In genomic region chr4:80140237-80140636, GRCh38 we compare ENCODE assay signal across 21 cellular contexts. TPM values are rescaled to one million over a fixed set of nuclear protein-coding genes. Genes with fewer than 3 reads are reported as not detected.
DNase-seq lines count a peak whose midpoint lies in the region; ATAC-seq and TF ChIP-seq lines count a peak whose summit lies in the region.
"Had no signal": no experiment of that assay in that cellular context is flagged by ENCODE, and none has a peak within 500 bp of the region (broad histone marks: within the 10 kb centered on the region; RNA-seq: fewer than 3 reads in every experiment).

No MANE protein-coding gene starts in this region.

- CTCF ChIA-PET in activated CD8-positive, alpha-beta memory T cell treated with anti-CD3 and anti-CD28 coated beads, Interleukin-2, amount 10 ng/mL, durations not matched to agents 7 days and 5 days (lab: Charles Lee), result interaction anchor here (0.7 to 6.1 kb wide), 10 partner anchors 13 to 80 kb away, joined by 3 to 65 read pairs (median 6); no protein-coding TSS in a partner anchor
- CTCF ChIA-PET in IMR-90 (lab: Yijun Ruan, JAX), result no interaction called here
- CTCF ChIA-PET in naive thymus-derived CD4-positive, alpha-beta T cell (lab: Charles Lee), result interaction anchor here (1.2 to 6.7 kb wide), 6 partner anchors 9 to 43 kb away, joined by 3 to 52 read pairs (median 12); no protein-coding TSS in a partner anchor

- peak overlapping the region; percentile 12; the same call in 1 of the 2 replicates for H3K23ac ChIP-seq in IMR-90 (ENCODE audit: low read depth, low read length)

- peak overlapping the region; percentile 11; the same call in 1 of the 3 replicates for H2BK15ac ChIP-seq in IMR-90 (ENCODE audit: low read depth, low read length)

- no peaks in the 10 kb centered on the region; the same call in 1 of the 2 replicates for H3K9me2 ChIP-seq in GM23338 (ENCODE audit: insufficient read depth)

- peak overlapping the region; percentile 87 for H3K27ac Mint-ChIP-seq in activated CD8-positive, alpha-beta memory T cell treated with anti-CD3 and anti-CD28 coated beads, Interleukin-2, amount 10 ng/mL, durations not matched to agents 7 days and 5 days
- peak overlapping the region; percentile 83 for H3K27ac Mint-ChIP-seq in activated T-helper 17 cell treated with anti-CD3 and anti-CD28 coated beads, Interleukin-2, amount 50 U/mL, for 72 hours
- peak overlapping the region in 7 of 9 donors; percentile 5 to 88 (median 76) for H3K27ac Mint-ChIP-seq in naive thymus-derived CD4-positive, alpha-beta T cell
- H3K27ac Mint-ChIP-seq in GM23338, result no peak overlapping the region
- H3K27ac Mint-ChIP-seq: endodermal cell, nephron progenitor cell had no signal

- H3K36me3 Mint-ChIP-seq in activated CD8-positive, alpha-beta memory T cell treated with anti-CD3 and anti-CD28 coated beads, Interleukin-2, amount 10 ng/mL, durations not matched to agents 7 days and 5 days, result peaks cover 52% of the 10 kb centered on the region
- no peaks in the 10 kb centered on the region for H3K36me3 Mint-ChIP-seq in activated T-helper 17 cell treated with anti-CD3 and anti-CD28 coated beads, Interleukin-2, amount 50 U/mL, for 72 hours (ENCODE audit: low read depth)
- H3K36me3 Mint-ChIP-seq in naive thymus-derived CD4-positive, alpha-beta T cell, result peaks cover 0 to 23% (median 0%) of the 10 kb centered on the region in 5 donors
- H3K36me3 Mint-ChIP-seq in GM23338 (ENCODE audit: low read depth), result no peaks in the 10 kb centered on the region
- H3K36me3 Mint-ChIP-seq: stimulated activated effector memory CD8-positive, alpha-beta T cell treated with anti-CD3 and anti-CD28 coated beads, Interleukin-12 subunit alpha, Interleukin-12 subunit beta, amount 100 ng/mL, for 72 hours had no signal

- H3K9ac ChIP-seq in IMR-90 (ENCODE audit: low read depth, low read length), result no peak overlapping the region

- H3K4me2 ChIP-seq in IMR-90 (ENCODE audit: low read depth, low read length) (no peak overlapping the region), GM23338 (no peak overlapping the region)

- no peak overlapping the region; the same call in 1 of the 2 replicates for H2BK120ac ChIP-seq in IMR-90 (ENCODE audit: low read depth, low read length)

- TF ChIP-seq CTCF in IMR-90 (conservative IDR thresholded peaks at IDR 0.05; ENCODE audit: low read depth, low read length), result no peak
- no peak for TF ChIP-seq CTCF in GM23338 (conservative IDR thresholded peaks at IDR 0.05; ENCODE audit: low read depth in 2 of 2)

- H3K27me3 ChIP-seq in IMR-90 (ENCODE audit: control insufficient read depth, insufficient read depth, low read length) (no peaks in the 10 kb centered on the region), SJCRH30 (no peaks in the 10 kb centered on the region), GM23338 (ENCODE audit: insufficient read depth) (no peaks in the 10 kb centered on the region)
- H3K27me3 ChIP-seq in naive thymus-derived CD4-positive, alpha-beta T cell (ENCODE audit: control insufficient read depth in 2 of 2, insufficient read depth in 2 of 2, low read length in 2 of 2), result no peaks in the 10 kb centered on the region
- H3K27me3 ChIP-seq: sigmoid colon had no signal

- no peak overlapping the region for H3K4me3 Mint-ChIP-seq in activated CD8-positive, alpha-beta memory T cell treated with anti-CD3 and anti-CD28 coated beads, Interleukin-2, amount 10 ng/mL, durations not matched to agents 7 days and 5 days
- H3K4me3 Mint-ChIP-seq in activated T-helper 17 cell treated with anti-CD3 and anti-CD28 coated beads, Interleukin-2, amount 50 U/mL, for 72 hours, result no peak overlapping the region
- no peak overlapping the region for H3K4me3 Mint-ChIP-seq in naive thymus-derived CD4-positive, alpha-beta T cell
- no peak overlapping the region for H3K4me3 Mint-ChIP-seq in GM23338
- H3K4me3 Mint-ChIP-seq: activated T-cell treated with anti-CD3 and anti-CD28 coated beads, Interleukin-2, amount 50 U/mL, for 4 hours; endodermal cell; nephron progenitor cell; stimulated activated effector memory CD8-positive, alpha-beta T cell treated with anti-CD3 and anti-CD28 coated beads, Interleukin-12 subunit alpha, Interleukin-12 subunit beta, amount 100 ng/mL, for 72 hours had no signal

- no peak for ATAC-seq in activated CD8-positive, alpha-beta memory T cell treated with anti-CD3 and anti-CD28 coated beads, Interleukin-2, amount 10 ng/mL, durations not matched to agents 7 days and 5 days
- ATAC-seq in IMR-90 (ENCODE audit: low read depth), result no peak
- no peak for ATAC-seq in activated T-helper 17 cell treated with anti-CD3 and anti-CD28 coated beads, Interleukin-2, amount 50 U/mL, for 72 hours (replicated peaks)
- peak; percentile 42 for ATAC-seq in naive thymus-derived CD4-positive, alpha-beta T cell
- no peak for ATAC-seq in GM23338
- ATAC-seq: activated T-cell treated with anti-CD3 and anti-CD28 coated beads, Interleukin-2, amount 50 U/mL, for 4 hours; left colon; stimulated activated effector memory CD8-positive, alpha-beta T cell treated with anti-CD3 and anti-CD28 coated beads, Interleukin-12 subunit alpha, Interleukin-12 subunit beta, amount 100 ng/mL, for 72 hours had no signal

- dilution Hi-C loops in IMR-90 (cut with HindIII; ENCODE audit: low sequenced_read_pairs, unreplicated experiment), result no loop called here

- H3K4me1 ChIP-seq in IMR-90 (ENCODE audit: control insufficient read depth, insufficient read depth, low read length), result peaks cover 3% of the 10 kb centered on the region
- H3K4me1 ChIP-seq in naive thymus-derived CD4-positive, alpha-beta T cell (ENCODE audit: control insufficient read depth in 2 of 2, insufficient read depth in 2 of 2, low read length in 2 of 2), result peaks cover 20 to 32% of the 10 kb centered on the region in 2 donors
- H3K4me1 ChIP-seq in SJCRH30, result peaks cover 7% of the 10 kb centered on the region
- H3K4me1 ChIP-seq in GM23338 (ENCODE audit: insufficient read depth), result no peaks in the 10 kb centered on the region
- H3K4me1 ChIP-seq: HAP-1, sigmoid colon had no signal

- intact Hi-C loops in IMR-90 (cut with micrococcal nuclease), result no loop called here
- intact Hi-C loops in naive thymus-derived CD4-positive, alpha-beta T cell (cut with micrococcal nuclease), result no loop called here

- H2BK20ac ChIP-seq in IMR-90 (ENCODE audit: low read depth, low read length), result peak overlapping the region; percentile 9; the same call in 1 of the 2 replicates

- H3K27ac ChIP-seq in IMR-90 (ENCODE audit: insufficient read depth, low read length), result no peak overlapping the region
- H3K27ac ChIP-seq in naive thymus-derived CD4-positive, alpha-beta T cell (ENCODE audit: low read depth, low read length), result no peak overlapping the region
- no peak overlapping the region for H3K27ac ChIP-seq in SJCRH30
- H3K27ac ChIP-seq in GM23338 (ENCODE audit: low read depth), result no peak overlapping the region
- H3K27ac ChIP-seq: sigmoid colon, thoracic aorta, WERI-Rb-1 had no signal

- H3K36me3 ChIP-seq in IMR-90 (ENCODE audit: control insufficient read depth, insufficient read depth, low read length) (no peaks in the 10 kb centered on the region), SJCRH30 (no peaks in the 10 kb centered on the region), GM23338 (ENCODE audit: insufficient read depth) (no peaks in the 10 kb centered on the region)
- no peaks in the 10 kb centered on the region for H3K36me3 ChIP-seq in naive thymus-derived CD4-positive, alpha-beta T cell (ENCODE audit: control insufficient read depth in 2 of 3, insufficient read depth in 3 of 3, low read length in 3 of 3)
- H3K36me3 ChIP-seq: HAP-1, sigmoid colon, thoracic aorta, WERI-Rb-1 had no signal

- TF ChIP-seq RAD21 in IMR-90 (IDR thresholded peaks at IDR 0.05; ENCODE audit: low read length), result no peak

- H3K79me1 ChIP-seq in IMR-90 (ENCODE audit: low read depth in 1 of 2, low read length in 2 of 2), result no peaks in the 10 kb centered on the region

- H3K18ac ChIP-seq in IMR-90 (ENCODE audit: low read depth, low read length), result peak overlapping the region; percentile 40; the same call in 1 of the 2 replicates

- in situ Hi-C loops in IMR-90 (cut with MboI; ENCODE audit: low sequenced_read_pairs), result no loop called here

- H3K9me3 ChIP-seq in IMR-90 (ENCODE audit: control insufficient read depth, insufficient read depth, low read length) (no peaks in the 10 kb centered on the region), SJCRH30 (replicated peaks) (no peaks in the 10 kb centered on the region)
- H3K9me3 ChIP-seq in naive thymus-derived CD4-positive, alpha-beta T cell (ENCODE audit: control insufficient read depth in 2 of 3, low read length in 3 of 3), result no peaks in the 10 kb centered on the region
- H3K9me3 ChIP-seq: HAP-1, sigmoid colon, thoracic aorta had no signal

- H3F3A ChIP-seq in GM23338 (replicated peaks; ENCODE audit: low read depth), result no peaks in the 10 kb centered on the region

- H3K4ac ChIP-seq in IMR-90 (ENCODE audit: low read depth, low read length), result no peak overlapping the region

- H3K56ac ChIP-seq in IMR-90 (ENCODE audit: extremely low read depth, insufficient read depth, low read length), result no peak overlapping the region

- H3K27me3 Mint-ChIP-seq in activated CD8-positive, alpha-beta memory T cell treated with anti-CD3 and anti-CD28 coated beads, Interleukin-2, amount 10 ng/mL, durations not matched to agents 7 days and 5 days, result no peaks in the 10 kb centered on the region
- H3K27me3 Mint-ChIP-seq in activated T-helper 17 cell treated with anti-CD3 and anti-CD28 coated beads, Interleukin-2, amount 50 U/mL, for 72 hours, result no peaks in the 10 kb centered on the region
- no peaks in the 10 kb centered on the region for H3K27me3 Mint-ChIP-seq in naive thymus-derived CD4-positive, alpha-beta T cell
- H3K27me3 Mint-ChIP-seq in GM23338 (ENCODE audit: insufficient read depth, low read depth, poor library complexity), result no peaks in the 10 kb centered on the region

- H4K5ac ChIP-seq in IMR-90 (ENCODE audit: low read depth, low read length), result no peak overlapping the region

- BruUV-seq in IMR-90 (replicated peaks; lab: Mats Ljungman, UMichigan), result no TSS peak

- H4K20me1 ChIP-seq in IMR-90 (ENCODE audit: insufficient read depth, low read length) (no peaks in the 10 kb centered on the region), GM23338 (replicated peaks; ENCODE audit: insufficient read depth) (no peaks in the 10 kb centered on the region)

- no peak overlapping the region for H4K8ac ChIP-seq in IMR-90 (ENCODE audit: low read depth in 2 of 2, low read length in 2 of 2)

- no peak overlapping the region for H2AK9ac ChIP-seq in IMR-90 (replicated peaks; ENCODE audit: low read depth, low read length, poor library complexity)

- H3K4me1 Mint-ChIP-seq in activated CD8-positive, alpha-beta memory T cell treated with anti-CD3 and anti-CD28 coated beads, Interleukin-2, amount 10 ng/mL, durations not matched to agents 7 days and 5 days, result peaks cover 62% of the 10 kb centered on the region
- H3K4me1 Mint-ChIP-seq in activated T-helper 17 cell treated with anti-CD3 and anti-CD28 coated beads, Interleukin-2, amount 50 U/mL, for 72 hours, result peaks cover 54% of the 10 kb centered on the region
- H3K4me1 Mint-ChIP-seq in naive thymus-derived CD4-positive, alpha-beta T cell, result peaks cover 38 to 69% (median 57%) of the 10 kb centered on the region in 7 donors
- no peaks in the 10 kb centered on the region for H3K4me1 Mint-ChIP-seq in GM23338
- H3K4me1 Mint-ChIP-seq: nephron progenitor cell had no signal

- no peak overlapping the region for H3K4me3 ChIP-seq in IMR-90 (ENCODE audit: insufficient read depth, low read depth, low read length)
- H3K4me3 ChIP-seq in naive thymus-derived CD4-positive, alpha-beta T cell (ENCODE audit: low read length), result no peak overlapping the region
- no peak overlapping the region for H3K4me3 ChIP-seq in SJCRH30
- H3K4me3 ChIP-seq in GM23338, result no peak overlapping the region
- H3K4me3 ChIP-seq: HAP-1, sigmoid colon, thoracic aorta had no signal

- H3K9me1 ChIP-seq in IMR-90 (ENCODE audit: insufficient read depth, low read length), result peaks cover 3% of the 10 kb centered on the region; the same call in 1 of the 2 replicates

- DNase-seq in activated CD8-positive, alpha-beta memory T cell treated with anti-CD3 and anti-CD28 coated beads, Interleukin-2, amount 10 ng/mL, durations not matched to agents 7 days and 5 days, result no peak
- no peak for DNase-seq in activated CD8-positive, alpha-beta memory T cell treated with anti-CD3 and anti-CD28 coated beads for 24 hours
- DNase-seq in IMR-90 (no peak), SW 1271 (lab: John Stamatoyannopoulos, UW) (no peak), SJCRH30 (no peak), GM23338 (ENCODE audit: low spot score) (no peak)
- DNase-seq in naive thymus-derived CD4-positive, alpha-beta T cell, result no peak
- DNase-seq: activated naive CD4-positive, alpha-beta T cell treated with anti-CD3 and anti-CD28 coated beads, Interleukin-2, amount 50 U/mL, for 16 hours; activated T-cell treated with anti-CD3 and anti-CD28 coated beads, Interleukin-2, amount 50 U/mL, for 4 hours; DMS79 treated with DMSO at 0.1 percent for 48 hours; endodermal cell; left colon; NCI-H1436; NCI-H69; nephron progenitor cell; sigmoid colon; WERI-Rb-1 had no signal

- H2AK5ac ChIP-seq in IMR-90 (ENCODE audit: low read depth, low read length), result no peak overlapping the region

- H2BK5ac ChIP-seq in IMR-90 (ENCODE audit: low read depth, low read length, poor library complexity, severe bottlenecking), result no peak overlapping the region

- H3K79me2 ChIP-seq in GM23338 (replicated peaks; ENCODE audit: insufficient read depth), result no peaks in the 10 kb centered on the region

- TF ChIP-seq POLR2A in IMR-90 (IDR thresholded peaks at IDR 0.05; ENCODE audit: low read depth, low read length), result no peak

- WGBS in IMR-90 (ENCODE audit: extremely low coverage in 2 of 2, insufficient read length in 1 of 2), 2 experiments, result no CpG with 5 or more reads among the region's 1 CpG

- 0 out of 2 replicates have a peak overlapping the region, but pooled peaks have one; percentile 4 for H3K14ac ChIP-seq in IMR-90 (replicated peaks; ENCODE audit: low read depth, low read length)

- H4K91ac ChIP-seq in IMR-90 (ENCODE audit: insufficient read depth, low read depth, low read length), result no peak overlapping the region; the same call in 1 of the 2 replicates

- H3K9me3 Mint-ChIP-seq in activated CD8-positive, alpha-beta memory T cell treated with anti-CD3 and anti-CD28 coated beads, Interleukin-2, amount 10 ng/mL, durations not matched to agents 7 days and 5 days (ENCODE audit: low read depth), result peaks cover 3% of the 10 kb centered on the region
- H3K9me3 Mint-ChIP-seq in activated T-helper 17 cell treated with anti-CD3 and anti-CD28 coated beads, Interleukin-2, amount 50 U/mL, for 72 hours, result peaks cover 3% of the 10 kb centered on the region
- peaks cover 0 to 5% (median 0%) of the 10 kb centered on the region in 11 donors for H3K9me3 Mint-ChIP-seq in naive thymus-derived CD4-positive, alpha-beta T cell
- H3K9me3 Mint-ChIP-seq in GM23338, result no peaks in the 10 kb centered on the region
- H3K9me3 Mint-ChIP-seq: activated T-cell treated with anti-CD3 and anti-CD28 coated beads, Interleukin-2, amount 50 U/mL, for 4 hours; endodermal cell; nephron progenitor cell; stimulated activated effector memory CD8-positive, alpha-beta T cell treated with anti-CD3 and anti-CD28 coated beads, Interleukin-12 subunit alpha, Interleukin-12 subunit beta, amount 100 ng/mL, for 72 hours had no signal

- H2AFZ ChIP-seq in IMR-90 (replicated peaks; ENCODE audit: low read length, poor library complexity) (no peak overlapping the region), GM23338 (no peak overlapping the region; the same call in 1 of the 2 replicates)

- POLR2A ChIA-PET in IMR-90 (lab: Charles Lee; ENCODE audit: unreplicated experiment), result no interaction called here
- POLR2A ChIA-PET in naive thymus-derived CD4-positive, alpha-beta T cell (lab: Charles Lee), result interaction anchor here (0.8 to 3.8 kb wide), 7 partner anchors 12 to 62 kb away, joined by 3 to 28 read pairs (median 5); no protein-coding TSS in a partner anchor

RNA-seq across cellular contexts. Expression of gene PRDM8, which starts 57.1 kb away (rescaled TPM):
- 10 to 100 TPM; 21.7 to 32.5 TPM for total RNA-seq in activated CD8-positive, alpha-beta memory T cell treated with anti-CD3 and anti-CD28 coated beads, Interleukin-2, amount 10 ng/mL, durations not matched to agents 7 days and 5 days
- total RNA-seq in IMR-90 (2012; rRNA removed), result 5.0 and 5.7 TPM in 2 replicates
- 15.8 and 16.8 TPM in 2 replicates for polyA plus RNA-seq in IMR-90 (2012; rRNA removed)
- 9.1 and 12.2 TPM in 2 replicates for polyA plus RNA-seq in IMR-90 (2012; cell fraction: cytosol; rRNA removed)
- 32.9 and 37.2 TPM in 2 replicates for polyA plus RNA-seq in IMR-90 (2012; cell fraction: nucleus; rRNA removed; ENCODE audit: low replicate concordance)
- total RNA-seq in activated T-helper 17 cell treated with anti-CD3 and anti-CD28 coated beads, Interleukin-2, amount 50 U/mL, for 72 hours, result 1 to 10 TPM; 7.8 to 8.1 TPM
- 10 to 100 TPM in 3 of 5 experiments, 1 to 10 TPM in 2; 4.2 to 13.7 (median 10.4) TPM for total RNA-seq in naive thymus-derived CD4-positive, alpha-beta T cell
- 1 to 10 TPM; 1.3 to 2.5 TPM for polyA plus RNA-seq in naive thymus-derived CD4-positive, alpha-beta T cell
- total RNA-seq in SJCRH30 (2014; rRNA removed; shearing (Covaris generic)), result 1.5 and 2.5 TPM in 2 replicates
- not detected in 2 replicates for total RNA-seq in GM23338 (2014; rRNA removed; shearing (Covaris generic))
- 0.16 TPM in 1 of 2 replicates, not detected in the other for polyA plus RNA-seq in GM23338 (2016; fragmentation: Nextera tagmentation; extraction: Ambion mirVana)
- total RNA-seq: endodermal cell had no signal
